In the genomic region with DNA sequence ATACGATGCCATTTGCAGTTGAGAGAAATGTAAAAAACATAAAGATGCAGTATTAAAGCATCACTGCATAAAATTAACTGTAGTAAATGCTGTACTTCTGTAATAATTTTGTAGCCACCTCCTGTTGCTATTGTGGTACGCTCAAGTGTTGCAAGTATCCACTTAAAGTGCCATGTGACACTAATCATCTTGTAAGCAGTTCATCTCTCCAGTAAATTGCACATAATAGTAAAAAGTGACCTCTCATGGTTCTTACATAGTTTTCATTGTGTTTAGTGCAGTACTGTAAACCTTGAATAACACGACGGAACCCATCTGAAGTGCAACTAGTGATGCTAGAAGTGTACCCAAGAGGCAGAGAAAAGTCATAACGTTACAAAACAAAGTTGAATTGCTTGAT, we compare ENCODE assay signal across 21 cellular contexts.
"Had no signal": no experiment of that assay in that cellular context is flagged by ENCODE, and none has a peak within 500 bp of the region (broad histone marks: within the 10 kb centered on the region; RNA-seq: fewer than 3 reads in every experiment).

No MANE protein-coding gene starts in this region.

- H3K4me3 ChIP-seq: gastroesophageal sphincter, heart left ventricle, hepatocyte, lung, pancreas, right lobe of liver, suprapubic skin, vagina had no signal

- H3K36me3 ChIP-seq: gastroesophageal sphincter, heart left ventricle, neutrophil, pancreas, right lobe of liver, suprapubic skin, vagina had no signal

- FAIRE-seq: kidney, pancreas, small intestine had no signal

- H3K79me2 ChIP-seq: hepatocyte had no signal

- DNase-seq: effector CD8-positive, alpha-beta T cell; endodermal cell; foreskin keratinocyte; heart left ventricle; kidney; natural killer cell; pancreas; right lobe of liver; small intestine; stimulated activated CD4-positive, alpha-beta T cell treated with anti-CD3 and anti-CD28 coated beads, Interleukin-15, amount 100 ng/mL, for 24 hours; stimulated activated CD4-positive, alpha-beta T cell treated with anti-CD3 and anti-CD28 coated beads, Interleukin-2, amount 100 ng/mL, for 48 hours; stimulated activated naive CD4-positive, alpha-beta T cell; stimulated activated naive CD8-positive, alpha-beta T cell treated with anti-CD3 and anti-CD28 coated beads, Interleukin-15, amount 100 ng/mL, for 72 hours; trophoblast cell had no signal

- H3K27ac ChIP-seq: epithelial cell of prostate, foreskin keratinocyte, gastroesophageal sphincter, heart left ventricle, hepatocyte, neutrophil, pancreas, right lobe of liver, suprapubic skin, vagina had no signal

- H3K27me3 ChIP-seq: foreskin keratinocyte, heart left ventricle, hepatocyte, neutrophil, pancreas, right lobe of liver, suprapubic skin, vagina had no signal

- H2AFZ ChIP-seq: hepatocyte had no signal

- H3K4me2 ChIP-seq: hepatocyte had no signal

- H3K9me3 ChIP-seq: gastroesophageal sphincter, neutrophil, pancreas, right lobe of liver, suprapubic skin, vagina had no signal

- H3K4me1 ChIP-seq: foreskin keratinocyte, gastroesophageal sphincter, pancreas, right lobe of liver, suprapubic skin, vagina had no signal
